Comparison of ENCODE assay signal across 1 cellular context in the genomic region with DNA sequence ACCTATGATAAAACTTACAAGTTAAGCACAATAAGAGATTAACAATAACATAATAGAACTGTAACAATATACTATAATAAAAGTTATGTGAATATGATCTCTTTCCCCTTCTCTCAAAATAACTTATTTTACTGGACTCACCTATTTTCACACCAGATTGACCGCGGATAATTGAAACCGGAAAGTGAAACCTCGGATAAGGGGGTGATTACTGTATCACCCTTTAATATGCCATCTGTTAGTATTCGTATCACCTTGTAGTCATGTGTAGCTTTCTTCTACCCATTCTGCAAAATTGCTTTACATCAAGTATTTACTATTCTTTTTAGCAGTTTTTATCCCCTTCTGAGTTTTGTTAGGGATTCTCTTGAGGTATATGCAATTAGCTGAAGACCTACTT.
TF ChIP-seq lines count a peak whose summit lies in the region.

No MANE protein-coding gene starts in this region.

TF ChIP-seq in GM23338, 12 proteins besides CTCF, POLR2A, EP300 and RAD21 (continued from another document):
- TF ChIP-seq, protein P1, sequence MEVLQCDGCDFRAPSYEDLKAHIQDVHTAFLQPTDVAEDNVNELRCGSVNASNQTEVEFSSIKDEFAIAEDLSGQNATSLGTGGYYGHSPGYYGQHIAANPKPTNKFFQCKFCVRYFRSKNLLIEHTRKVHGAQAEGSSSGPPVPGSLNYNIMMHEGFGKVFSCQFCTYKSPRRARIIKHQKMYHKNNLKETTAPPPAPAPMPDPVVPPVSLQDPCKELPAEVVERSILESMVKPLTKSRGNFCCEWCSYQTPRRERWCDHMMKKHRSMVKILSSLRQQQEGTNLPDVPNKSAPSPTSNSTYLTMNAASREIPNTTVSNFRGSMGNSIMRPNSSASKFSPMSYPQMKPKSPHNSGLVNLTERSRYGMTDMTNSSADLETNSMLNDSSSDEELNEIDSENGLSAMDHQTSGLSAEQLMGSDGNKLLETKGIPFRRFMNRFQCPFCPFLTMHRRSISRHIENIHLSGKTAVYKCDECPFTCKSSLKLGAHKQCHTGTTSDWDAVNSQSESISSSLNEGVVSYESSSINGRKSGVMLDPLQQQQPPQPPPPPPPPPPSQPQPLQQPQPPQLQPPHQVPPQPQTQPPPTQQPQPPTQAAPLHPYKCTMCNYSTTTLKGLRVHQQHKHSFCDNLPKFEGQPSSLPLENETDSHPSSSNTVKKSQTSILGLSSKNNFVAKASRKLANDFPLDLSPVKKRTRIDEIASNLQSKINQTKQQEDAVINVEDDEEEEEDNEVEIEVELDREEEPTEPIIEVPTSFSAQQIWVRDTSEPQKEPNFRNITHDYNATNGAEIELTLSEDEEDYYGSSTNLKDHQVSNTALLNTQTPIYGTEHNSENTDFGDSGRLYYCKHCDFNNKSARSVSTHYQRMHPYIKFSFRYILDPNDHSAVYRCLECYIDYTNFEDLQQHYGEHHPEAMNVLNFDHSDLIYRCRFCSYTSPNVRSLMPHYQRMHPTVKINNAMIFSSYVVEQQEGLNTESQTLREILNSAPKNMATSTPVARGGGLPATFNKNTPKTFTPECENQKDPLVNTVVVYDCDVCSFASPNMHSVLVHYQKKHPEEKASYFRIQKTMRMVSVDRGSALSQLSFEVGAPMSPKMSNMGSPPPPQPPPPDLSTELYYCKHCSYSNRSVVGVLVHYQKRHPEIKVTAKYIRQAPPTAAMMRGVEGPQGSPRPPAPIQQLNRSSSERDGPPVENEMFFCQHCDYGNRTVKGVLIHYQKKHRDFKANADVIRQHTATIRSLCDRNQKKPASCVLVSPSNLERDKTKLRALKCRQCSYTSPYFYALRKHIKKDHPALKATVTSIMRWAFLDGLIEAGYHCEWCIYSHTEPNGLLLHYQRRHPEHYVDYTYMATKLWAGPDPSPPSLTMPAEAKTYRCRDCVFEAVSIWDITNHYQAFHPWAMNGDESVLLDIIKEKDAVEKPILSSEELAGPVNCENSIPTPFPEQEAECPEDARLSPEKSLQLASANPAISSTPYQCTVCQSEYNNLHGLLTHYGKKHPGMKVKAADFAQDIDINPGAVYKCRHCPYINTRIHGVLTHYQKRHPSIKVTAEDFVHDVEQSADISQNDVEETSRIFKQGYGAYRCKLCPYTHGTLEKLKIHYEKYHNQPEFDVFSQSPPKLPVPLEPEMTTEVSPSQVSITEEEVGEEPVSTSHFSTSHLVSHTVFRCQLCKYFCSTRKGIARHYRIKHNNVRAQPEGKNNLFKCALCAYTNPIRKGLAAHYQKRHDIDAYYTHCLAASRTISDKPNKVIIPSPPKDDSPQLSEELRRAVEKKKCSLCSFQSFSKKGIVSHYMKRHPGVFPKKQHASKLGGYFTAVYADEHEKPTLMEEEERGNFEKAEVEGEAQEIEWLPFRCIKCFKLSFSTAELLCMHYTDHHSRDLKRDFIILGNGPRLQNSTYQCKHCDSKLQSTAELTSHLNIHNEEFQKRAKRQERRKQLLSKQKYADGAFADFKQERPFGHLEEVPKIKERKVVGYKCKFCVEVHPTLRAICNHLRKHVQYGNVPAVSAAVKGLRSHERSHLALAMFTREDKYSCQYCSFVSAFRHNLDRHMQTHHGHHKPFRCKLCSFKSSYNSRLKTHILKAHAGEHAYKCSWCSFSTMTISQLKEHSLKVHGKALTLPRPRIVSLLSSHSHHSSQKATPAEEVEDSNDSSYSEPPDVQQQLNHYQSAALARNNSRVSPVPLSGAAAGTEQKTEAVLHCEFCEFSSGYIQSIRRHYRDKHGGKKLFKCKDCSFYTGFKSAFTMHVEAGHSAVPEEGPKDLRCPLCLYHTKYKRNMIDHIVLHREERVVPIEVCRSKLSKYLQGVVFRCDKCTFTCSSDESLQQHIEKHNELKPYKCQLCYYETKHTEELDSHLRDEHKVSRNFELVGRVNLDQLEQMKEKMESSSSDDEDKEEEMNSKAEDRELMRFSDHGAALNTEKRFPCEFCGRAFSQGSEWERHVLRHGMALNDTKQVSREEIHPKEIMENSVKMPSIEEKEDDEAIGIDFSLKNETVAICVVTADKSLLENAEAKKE (CRISPR knock-in tag; IDR thresholded peaks at IDR 0.05): no peak
TF ChIP-seq in GM23338: peak in this region for 0.
